Comparison of ENCODE assay signal across 28 cellular contexts in the genomic region with DNA sequence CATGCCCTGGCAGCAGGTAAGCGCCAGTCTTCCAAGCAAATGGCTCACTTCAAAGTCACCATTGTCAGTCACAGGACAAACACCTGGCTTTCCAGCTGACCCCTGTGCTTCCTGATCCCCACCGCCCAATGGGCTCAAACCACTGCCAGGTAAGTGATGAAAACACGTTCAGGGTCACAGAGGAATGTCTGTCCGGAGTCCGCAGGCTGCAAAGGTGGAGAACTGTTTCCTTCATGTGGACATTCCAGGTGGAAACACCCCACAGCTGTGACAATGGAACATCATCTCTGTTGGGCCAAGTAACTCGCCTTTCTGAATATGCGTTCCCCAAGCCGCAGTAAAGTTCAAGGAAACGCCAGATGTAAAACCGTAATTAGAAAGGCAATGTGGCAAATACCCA.
"Had no signal": no experiment of that assay in that cellular context is flagged by ENCODE, and none has a peak within 500 bp of the region (broad histone marks: within the 10 kb centered on the region; RNA-seq: fewer than 3 reads in every experiment).

No MANE protein-coding gene starts in this region.

- H3K27ac ChIP-seq: stomach, suprapubic skin, testis, thoracic aorta, thyroid gland, tibial artery, tibial nerve, transverse colon, upper lobe of left lung, upper lobe of right lung, uterus, vagina had no signal

- H3K9me3 Mint-ChIP-seq: stimulated activated naive B cell treated with anti-CD40 and anti-IgM and Interleukin-4, amounts not matched to agents 10 μg/mL and 1 μg/mL and 100 μg/mL, for 72 hours had no signal

- H3K4me3 ChIP-seq: stomach, suprapubic skin, testis, thoracic aorta, thyroid gland, tibial artery, tibial nerve, transverse colon, upper lobe of left lung, upper lobe of right lung, uterus, vagina had no signal

- H3K36me3 Mint-ChIP-seq: stimulated activated effector memory CD8-positive, alpha-beta T cell treated with anti-CD3 and anti-CD28 coated beads, Interleukin-12 subunit alpha, Interleukin-12 subunit beta, amount 100 ng/mL, for 72 hours; stimulated activated memory B cell treated with anti-CD40 and anti-IgM and Interleukin-4, amounts not matched to agents 10 μg/mL and 1 μg/mL and 100 μg/mL, for 72 hours; stimulated activated naive B cell treated with anti-CD40 and anti-IgM and Interleukin-4, amounts not matched to agents 10 μg/mL and 1 μg/mL and 100 μg/mL, for 72 hours; type B pancreatic cell had no signal

- H3K27me3 ChIP-seq: stomach, testis, thyroid gland, tibial nerve, transverse colon, upper lobe of left lung, upper lobe of right lung, uterus, vagina had no signal

- ATAC-seq: stimulated activated effector memory CD8-positive, alpha-beta T cell treated with anti-CD3 and anti-CD28 coated beads, Interleukin-12 subunit alpha, Interleukin-12 subunit beta, amount 100 ng/mL, for 72 hours; stimulated activated memory B cell treated with anti-CD40 and anti-IgM and Interleukin-4, amounts not matched to agents 10 μg/mL and 1 μg/mL and 100 μg/mL, for 72 hours; stimulated activated naive B cell treated with anti-CD40 and anti-IgM and Interleukin-4, amounts not matched to agents 10 μg/mL and 1 μg/mL and 100 μg/mL, for 72 hours; stimulated activated naive CD8-positive, alpha-beta T cell treated with anti-CD3 and anti-CD28 coated beads, Interleukin-15, amount 100 ng/mL, for 72 hours; stimulated activated naive CD8-positive, alpha-beta T cell treated with anti-CD3 and anti-CD28 coated beads, Interleukin-15, Interleukin-2, amounts not matched to agents 100 U/mL and 50 U/mL, for 24 hours; upper lobe of right lung had no signal

- H3K4me3 Mint-ChIP-seq: stimulated activated effector memory CD8-positive, alpha-beta T cell treated with anti-CD3 and anti-CD28 coated beads, Interleukin-12 subunit alpha, Interleukin-12 subunit beta, amount 100 ng/mL, for 72 hours; stimulated activated memory B cell treated with anti-CD40 and anti-IgM and Interleukin-4, amounts not matched to agents 10 μg/mL and 1 μg/mL and 100 μg/mL, for 72 hours; stimulated activated naive B cell treated with anti-CD40 and anti-IgM and Interleukin-4, amounts not matched to agents 10 μg/mL and 1 μg/mL and 100 μg/mL, for 72 hours; stimulated activated naive CD8-positive, alpha-beta T cell treated with anti-CD3 and anti-CD28 coated beads, Interleukin-15, amount 100 ng/mL, for 72 hours; stimulated activated naive CD8-positive, alpha-beta T cell treated with anti-CD3 and anti-CD28 coated beads, Interleukin-15, Interleukin-2, amounts not matched to agents 100 ng/mL and 50 ng/mL, for 24 hours; type B pancreatic cell had no signal

- FAIRE-seq: urothelium cell line had no signal

- H3K9me3 ChIP-seq: stomach, suprapubic skin, testis, thoracic aorta, thyroid gland, tibial artery, tibial nerve, transverse colon, upper lobe of left lung, upper lobe of right lung, uterus, vagina had no signal

- H3K27ac Mint-ChIP-seq: stimulated activated effector memory CD8-positive, alpha-beta T cell treated with anti-CD3 and anti-CD28 coated beads, Interleukin-12 subunit alpha, Interleukin-12 subunit beta, amount 100 ng/mL, for 72 hours; stimulated activated memory B cell treated with anti-CD40 and anti-IgM and Interleukin-4, amounts not matched to agents 10 μg/mL and 1 μg/mL and 100 μg/mL, for 72 hours; stimulated activated naive B cell treated with anti-CD40 and anti-IgM and Interleukin-4, amounts not matched to agents 10 μg/mL and 1 μg/mL and 100 μg/mL, for 72 hours; stimulated activated naive CD8-positive, alpha-beta T cell treated with anti-CD3 and anti-CD28 coated beads, Interleukin-15, amount 100 ng/mL, for 72 hours; stimulated activated naive CD8-positive, alpha-beta T cell treated with anti-CD3 and anti-CD28 coated beads, Interleukin-15, Interleukin-2, amounts not matched to agents 100 ng/mL and 50 ng/mL, for 24 hours; type B pancreatic cell had no signal

- H3K4me1 ChIP-seq: stomach, suprapubic skin, testis, thyroid gland, tibial artery, tibial nerve, transverse colon, upper lobe of left lung, upper lobe of right lung, uterus, vagina had no signal

- DNase-seq: stimulated activated CD4-positive, alpha-beta T cell treated with anti-CD3 and anti-CD28 coated beads, Interleukin-2, amount 100 ng/mL, for 48 hours; stimulated activated CD4-positive, alpha-beta T cell treated with anti-CD3 and anti-CD28 coated beads, Interleukin-4, amount 100 ng/mL, for 1 hour; stimulated activated CD4-positive, alpha-beta T cell treated with anti-CD3 and anti-CD28 coated beads, Interleukin-4, amount 100 ng/mL, for 24 hours; stimulated activated CD4-positive, alpha-beta T cell treated with anti-CD3 and anti-CD28 coated beads, Interleukin-4, amount 100 ng/mL, for 4 hours; stimulated activated CD8-positive, alpha-beta memory T cell treated with anti-CD3 and anti-CD28 coated beads, Interleukin-4, amount 100 ng/mL, for 48 hours; stimulated activated naive B cell treated with anti-CD40 and anti-IgM and Interleukin-4, amounts not matched to agents 10 μg/mL and 1 μg/mL and 100 μg/mL, for 72 hours; stimulated activated naive CD4-positive, alpha-beta T cell; stimulated activated naive CD4-positive, alpha-beta T cell treated with Interleukin-2 at 50 U/mL for 16 hours; stimulated activated naive CD8-positive, alpha-beta T cell treated with anti-CD3 and anti-CD28 coated beads, Interleukin-15, amount 100 ng/mL, for 72 hours; stimulated activated naive CD8-positive, alpha-beta T cell treated with anti-CD3 and anti-CD28 coated beads, Interleukin-15, Interleukin-2, amounts not matched to agents 100 U/mL and 50 U/mL, for 24 hours; stomach; substantia nigra; testis; thyroid gland; tibial artery; transverse colon; upper lobe of left lung; upper lobe of right lung; uterus had no signal

- H3K36me3 ChIP-seq: stomach, suprapubic skin, thoracic aorta, thyroid gland, tibial artery, tibial nerve, transverse colon, upper lobe of left lung, upper lobe of right lung, uterus, vagina had no signal

- H3K4me1 Mint-ChIP-seq: stimulated activated effector memory CD8-positive, alpha-beta T cell treated with anti-CD3 and anti-CD28 coated beads, Interleukin-12 subunit alpha, Interleukin-12 subunit beta, amount 100 ng/mL, for 72 hours; stimulated activated memory B cell treated with anti-CD40 and anti-IgM and Interleukin-4, amounts not matched to agents 10 μg/mL and 1 μg/mL and 100 μg/mL, for 72 hours; stimulated activated naive B cell treated with anti-CD40 and anti-IgM and Interleukin-4, amounts not matched to agents 10 μg/mL and 1 μg/mL and 100 μg/mL, for 72 hours; stimulated activated naive CD8-positive, alpha-beta T cell treated with anti-CD3 and anti-CD28 coated beads, Interleukin-15, amount 100 ng/mL, for 72 hours had no signal
